ENCODE assay signal across 8 cellular contexts in genomic region chr1:225777583-225778411, GRCh38. TPM values are rescaled to one million over a fixed set of nuclear protein-coding genes. Genes with fewer than 3 reads are reported as not detected.
DNase-seq lines count a peak whose midpoint lies in the region; ATAC-seq and TF ChIP-seq lines count a peak whose summit lies in the region.

TSS of gene SRP9 (plus strand) at chr1:225777826. CDS start at chr1:225777941, 115 bp downstream.

- CTCF ChIA-PET in PC-9 (lab: Charles Lee): interaction anchor here (0.5 to 1.3 kb wide), 10 partner anchors 8 to 312 kb away, joined by 3 to 10 read pairs (median 4); no protein-coding TSS in a partner anchor

- H3K4me1 ChIP-seq in PC-9 (replicated peaks; ENCODE audit: insufficient read depth): peaks cover 32% of the 10 kb centered on the region
- peaks cover 70% of the 10 kb centered on the region for H3K4me1 ChIP-seq in muscle layer of colon (ENCODE audit: insufficient read depth, low read length)

- no peaks in the 10 kb centered on the region for H3K27me3 Mint-ChIP-seq in activated T-cell treated with anti-CD3 and anti-CD28 coated beads, Interleukin-2, amount 50 U/mL, for 24 hours

- H3K36me3 ChIP-seq in PC-9 (ENCODE audit: low read depth) (peaks cover 14% of the 10 kb centered on the region; the same call in 1 of the 2 replicates), muscle layer of colon (ENCODE audit: insufficient read depth, low read length) (no peaks in the 10 kb centered on the region)

- H3K4me2 ChIP-seq in PC-9: peak within 1 kb of the TSS; percentile 93

- H2AFZ ChIP-seq in PC-9: peak within 1 kb of the TSS; percentile 86

- H3K9me2 ChIP-seq in PC-9 (ENCODE audit: insufficient read depth): no peaks in the 10 kb centered on the region

- no peak within 1 kb of the TSS for H3K27ac Mint-ChIP-seq in activated T-cell treated with anti-CD3 and anti-CD28 coated beads, Interleukin-2, amount 50 U/mL, for 24 hours

- in situ Hi-C loops in KBM-7 (cut with MboI; ENCODE audit: low pct_unique_long_range_greater_than_20kb, low sequenced_read_pairs): no loop called here

- POLR2A ChIA-PET in PC-9 (lab: Charles Lee; ENCODE audit: unreplicated experiment): interaction anchor here (0.5 to 1.1 kb wide), 17 partner anchors 10 to 1905 kb away, joined by 3 to 18 read pairs (median 5); partner anchors contain the start of gene H3-3A

- TF ChIP-seq CTCF in PC-9 (conservative IDR thresholded peaks at IDR 0.05): peak; percentile 86

- peak; percentile 99 for DNase-seq in DMS79 (lab: John Stamatoyannopoulos, UW)
- peak; percentile 99 for DNase-seq in KBM-7
- DNase-seq in PC-9: peak; percentile 95 to 100
- peak; percentile 98 for DNase-seq in activated T-cell treated with anti-CD3 and anti-CD28 coated beads, Interleukin-2, amount 50 U/mL, for 24 hours
- DNase-seq in stimulated activated CD8-positive, alpha-beta memory T cell treated with anti-CD3 and anti-CD28 coated beads, Interleukin-7, amount 100 ng/mL, for 24 hours (ENCODE audit: low read depth): peak; percentile 96

- H3K9me3 ChIP-seq in PC-9 (ENCODE audit: insufficient read depth, low read depth) (no peaks in the 10 kb centered on the region), muscle layer of colon (ENCODE audit: low read length) (no peaks in the 10 kb centered on the region)

- H3K4me1 Mint-ChIP-seq in activated T-cell treated with anti-CD3 and anti-CD28 coated beads, Interleukin-2, amount 50 U/mL, for 24 hours (ENCODE audit: low read depth): peaks cover 34% of the 10 kb centered on the region

- H3K79me2 ChIP-seq in PC-9 (ENCODE audit: low read depth): peaks cover 50% of the 10 kb centered on the region

- H3K27me3 ChIP-seq in PC-9 (ENCODE audit: insufficient read depth, low read depth) (no peaks in the 10 kb centered on the region), muscle layer of colon (ENCODE audit: control insufficient read depth in 1 of 2, insufficient read depth in 2 of 2, low read length in 2 of 2) (no peaks in the 10 kb centered on the region)

- peaks cover 2% of the 10 kb centered on the region for H3K9me3 Mint-ChIP-seq in activated T-cell treated with anti-CD3 and anti-CD28 coated beads, Interleukin-2, amount 50 U/mL, for 24 hours

- intact Hi-C loops in PC-9 (cut with micrococcal nuclease; ENCODE audit: unreplicated experiment): loop anchor here (1.0 to 5.0 kb wide), 6 partner anchors 35 to 269 kb away; partner anchors contain the start of genes PYCR2 and TMEM63A

- H3K4me3 Mint-ChIP-seq in activated T-cell treated with anti-CD3 and anti-CD28 coated beads, Interleukin-2, amount 50 U/mL, for 24 hours: no peak within 1 kb of the TSS

- peak within 1 kb of the TSS; percentile 84 for H3K27ac ChIP-seq in PC-9
- H3K27ac ChIP-seq in muscle layer of colon (ENCODE audit: low read depth, low read length): peak within 1 kb of the TSS; percentile 98

- ATAC-seq in GM21717 (IDR thresholded peaks at IDR 0.05; ENCODE audit: unreplicated experiment) (peak; percentile 99), esophagus mucosa (peak; percentile 100)

- peaks cover 32% of the 10 kb centered on the region for H3K36me3 Mint-ChIP-seq in activated T-cell treated with anti-CD3 and anti-CD28 coated beads, Interleukin-2, amount 50 U/mL, for 24 hours (ENCODE audit: low read depth)

- H4K20me1 ChIP-seq in PC-9 (ENCODE audit: insufficient read depth): peaks cover 20% of the 10 kb centered on the region

- peaks cover 6% of the 10 kb centered on the region for H3F3A ChIP-seq in PC-9 (ENCODE audit: insufficient read depth, low read depth)

- BruUV-seq in PC-9 (replicated peaks; lab: Mats Ljungman, UMichigan): TSS peak; percentile 85

- peak within 1 kb of the TSS; percentile 95 for H3K9ac ChIP-seq in muscle layer of colon (ENCODE audit: low read length)

- H3K4me3 ChIP-seq in PC-9: peak within 1 kb of the TSS; percentile 80
- peak within 1 kb of the TSS; percentile 87 to 93 for H3K4me3 ChIP-seq in muscle layer of colon (ENCODE audit: low read depth in 1 of 2, low read length in 2 of 2)

RNA-seq across cellular contexts. Expression of gene SRP9, which starts in this region (rescaled TPM):
- total RNA-seq in PC-9 (2021) (291 and 406 TPM in 2 replicates), esophagus mucosa (156 TPM)

Comparison
In these comparisons a context has a peak if more than half of its experiments do, and no peak if none do; other contexts are left out.
1. Peak in every context shown above with its lines: DNase-seq, ATAC-seq, H3K4me3 ChIP-seq and H3K27ac ChIP-seq.